In the genomic region with DNA sequence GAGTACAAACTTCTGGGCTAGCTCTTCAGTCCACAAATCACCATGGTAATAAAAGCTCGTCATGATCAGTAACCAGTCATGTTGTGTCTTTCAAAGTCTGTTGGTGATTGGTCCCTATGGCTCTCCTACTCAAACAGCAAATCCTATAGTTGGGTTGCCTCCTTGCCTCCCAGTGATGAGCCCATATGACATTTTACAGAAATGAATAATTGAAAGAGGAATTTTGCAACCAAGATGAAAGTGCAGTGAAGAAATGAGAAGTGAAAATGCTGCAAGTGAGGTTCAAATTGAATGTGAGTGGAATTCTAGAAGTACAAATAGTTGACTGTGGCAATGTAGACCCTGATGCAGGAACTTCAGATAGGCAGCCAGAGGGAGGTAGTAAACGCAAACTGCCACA, we compare ENCODE assay signal across 16 cellular contexts. TPM values are rescaled to one million over a fixed set of nuclear protein-coding genes. Genes with fewer than 3 reads are reported as not detected.
"Had no signal": no experiment of that assay in that cellular context is flagged by ENCODE, and none has a peak within 500 bp of the region (broad histone marks: within the 10 kb centered on the region; RNA-seq: fewer than 3 reads in every experiment).

No MANE protein-coding gene starts in this region.

- H3K36me3 ChIP-seq: ascending aorta, lower lobe of right lung, tibial artery had no signal

- H3K27me3 ChIP-seq: ascending aorta, tibial artery had no signal

- ATAC-seq: activated CD8-positive, alpha-beta T cell treated with anti-CD3 and anti-CD28 coated beads, Interleukin-2, amount 10 ng/mL, durations not matched to agents 7 days and 5 days; esophagus mucosa had no signal

- DNase-seq: activated CD8-positive, alpha-beta memory T cell treated with anti-CD3 and anti-CD28 coated beads, Interleukin-2, amount 50 U/mL, for 48 hours; activated CD8-positive, alpha-beta T cell treated with anti-CD3 and anti-CD28 coated beads, Interleukin-2, amount 10 ng/mL, durations not matched to agents 7 days and 5 days; activated naive CD4-positive, alpha-beta T cell; dorsolateral prefrontal cortex; hypothalamus; lower lobe of right lung; midbrain; naive B cell; stimulated activated CD4-positive, alpha-beta T cell treated with anti-CD3 and anti-CD28 coated beads, Interleukin-4, amount 100 ng/mL, for 4 hours; tibial artery had no signal

- H3K27ac Mint-ChIP-seq: activated CD8-positive, alpha-beta T cell treated with anti-CD3 and anti-CD28 coated beads, Interleukin-2, amount 10 ng/mL, durations not matched to agents 7 days and 5 days; naive B cell had no signal

- H3K27ac ChIP-seq: ascending aorta, dorsolateral prefrontal cortex, lower lobe of right lung, skin epidermis, tibial artery had no signal

- H3K4me3 ChIP-seq: ascending aorta, dorsolateral prefrontal cortex, lower lobe of right lung, skin epidermis, tibial artery had no signal

- H3K4me1 ChIP-seq: ascending aorta, lower lobe of right lung, tibial artery had no signal

- H3K9me3 ChIP-seq: ascending aorta, lower lobe of right lung, tibial artery had no signal

- H3K4me3 Mint-ChIP-seq: activated CD8-positive, alpha-beta T cell treated with anti-CD3 and anti-CD28 coated beads, Interleukin-2, amount 10 ng/mL, durations not matched to agents 7 days and 5 days had no signal

RNA-seq across cellular contexts. Expression of a gene that starts 5.1 kb away (rescaled TPM):
- total RNA-seq: ascending aorta, bronchial epithelial cell, chondrocyte, esophagus mucosa, glomerular endothelial cell had no signal

RNA-seq across cellular contexts. Expression of a gene that starts 57.2 kb away (rescaled TPM):
- total RNA-seq: bronchial epithelial cell had no signal
